Comparison of ENCODE assay signal across 17 cellular contexts in the genomic region with DNA sequence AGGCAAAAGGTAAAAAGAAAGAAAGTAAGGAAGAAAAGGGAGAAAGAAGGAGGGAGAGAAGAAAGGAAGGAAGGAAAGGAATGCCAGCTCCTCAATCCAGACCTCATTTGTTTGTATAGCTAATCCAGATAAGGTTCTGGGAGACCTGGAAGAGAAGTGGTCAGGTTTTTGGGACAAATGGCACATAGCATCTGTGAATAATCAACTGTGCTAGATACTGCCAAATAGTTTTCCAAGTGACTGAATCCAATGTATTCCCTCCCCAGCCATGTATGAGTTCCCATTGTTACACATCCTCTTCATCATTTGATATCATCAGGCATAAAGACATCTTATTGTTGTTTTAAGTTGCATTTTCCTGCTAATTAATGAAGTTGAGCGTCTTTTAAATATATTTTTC. TPM values are rescaled to one million over a fixed set of nuclear protein-coding genes. Genes with fewer than 3 reads are reported as not detected.
DNase-seq lines count a peak whose midpoint lies in the region; ATAC-seq and TF ChIP-seq lines count a peak whose summit lies in the region.
"Had no signal": no experiment of that assay in that cellular context is flagged by ENCODE, and none has a peak within 500 bp of the region (broad histone marks: within the 10 kb centered on the region; RNA-seq: fewer than 3 reads in every experiment).

No MANE protein-coding gene starts in this region.

- no peaks in the 10 kb centered on the region for H3K9me3 Mint-ChIP-seq in activated CD4-positive, alpha-beta T cell treated with anti-CD3 and anti-CD28 coated beads, Interleukin-2, amount 10 ng/mL, durations not matched to agents 24 days and 14 days
- H3K9me3 Mint-ChIP-seq: activated naive CD4-positive, alpha-beta T cell treated with anti-CD3 and anti-CD28 coated beads, Interleukin-2, amount 50 U/mL, for 24 hours; central memory CD8-positive, alpha-beta T cell had no signal

- H3K9me3 ChIP-seq in right atrium auricular region (no peaks in the 10 kb centered on the region), vagina (no peaks in the 10 kb centered on the region)
- H3K9me3 ChIP-seq: suprapubic skin had no signal

- no peak overlapping the region for H3K27ac Mint-ChIP-seq in activated CD4-positive, alpha-beta T cell treated with anti-CD3 and anti-CD28 coated beads, Interleukin-2, amount 10 ng/mL, durations not matched to agents 24 days and 14 days
- H3K27ac Mint-ChIP-seq: activated naive CD4-positive, alpha-beta T cell treated with anti-CD3 and anti-CD28 coated beads, Interleukin-2, amount 50 U/mL, for 24 hours had no signal

- DNase-seq in right atrium auricular region (ENCODE audit: low spot score) (no peak), left ventricle myocardium superior (no peak), astrocyte of the spinal cord (ENCODE audit: low read depth, low spot score) (peak; percentile 77), kidney glomerular epithelial cell (lab: John Stamatoyannopoulos, UW) (peak; percentile 93), vagina (ENCODE audit: extremely low spot score in 2 of 2) (no peak), SW480 (ENCODE audit: low spot score) (no peak), HuH-7.5 (ENCODE audit: low spot score) (no peak)
- no peak for DNase-seq in activated CD4-positive, alpha-beta T cell treated with anti-CD3 and anti-CD28 coated beads, Interleukin-2, amount 10 ng/mL, durations not matched to agents 24 days and 14 days
- DNase-seq: activated CD4-positive, alpha-beta T cell treated with anti-CD3 and anti-CD28 coated beads for 1 hour; activated CD8-positive, alpha-beta memory T cell treated with anti-CD3 and anti-CD28 coated beads, Interleukin-2, amount 50 U/mL, for 48 hours; GDM1; MV-4-11; NCI-H69; T-helper 2 cell had no signal

- H3K36me3 ChIP-seq in right atrium auricular region (no peaks in the 10 kb centered on the region), vagina (no peaks in the 10 kb centered on the region)
- H3K36me3 ChIP-seq: suprapubic skin had no signal

- TF ChIP-seq POLR2A in vagina (IDR thresholded peaks at IDR 0.05) = no peak

- H3K4me3 ChIP-seq in right atrium auricular region = no peak overlapping the region
- H3K4me3 ChIP-seq in astrocyte of the spinal cord (ENCODE audit: low read depth, low read length) = no peak overlapping the region
- no peak overlapping the region for H3K4me3 ChIP-seq in vagina
- H3K4me3 ChIP-seq: suprapubic skin had no signal

- peak overlapping the region; percentile 36 to 85 for H3K27ac ChIP-seq in right atrium auricular region
- peak overlapping the region; percentile 8 for H3K27ac ChIP-seq in vagina
- H3K27ac ChIP-seq: suprapubic skin had no signal

- H3K36me3 Mint-ChIP-seq in activated CD4-positive, alpha-beta T cell treated with anti-CD3 and anti-CD28 coated beads, Interleukin-2, amount 10 ng/mL, durations not matched to agents 24 days and 14 days (ENCODE audit: low read depth) = no peaks in the 10 kb centered on the region
- H3K36me3 Mint-ChIP-seq: activated naive CD4-positive, alpha-beta T cell treated with anti-CD3 and anti-CD28 coated beads, Interleukin-2, amount 50 U/mL, for 24 hours had no signal

- in situ Hi-C loops in astrocyte of the spinal cord (cut with HindIII; ENCODE audit: low sequenced_read_pairs) = no loop called here

- no peak for TF ChIP-seq CTCF in right atrium auricular region (IDR thresholded peaks at IDR 0.05)
- no peak for TF ChIP-seq CTCF in astrocyte of the spinal cord (IDR thresholded peaks at IDR 0.05; ENCODE audit: low read depth, low read length)
- no peak for TF ChIP-seq CTCF in vagina (IDR thresholded peaks at IDR 0.05)

- no peak for ATAC-seq in left ventricle myocardium superior

- intact Hi-C loops in left ventricle myocardium superior (cut with micrococcal nuclease) = no loop called here
- intact Hi-C loops in vagina (cut with DNase I) = no loop called here
- intact Hi-C loops in activated CD4-positive, alpha-beta T cell treated with anti-CD3 and anti-CD28 coated beads, Interleukin-2, amount 10 ng/mL, durations not matched to agents 24 days and 14 days (cut with micrococcal nuclease) = no loop called here

- no peak overlapping the region for H3K4me3 Mint-ChIP-seq in activated CD4-positive, alpha-beta T cell treated with anti-CD3 and anti-CD28 coated beads, Interleukin-2, amount 10 ng/mL, durations not matched to agents 24 days and 14 days
- H3K4me3 Mint-ChIP-seq: activated naive CD4-positive, alpha-beta T cell treated with anti-CD3 and anti-CD28 coated beads, Interleukin-2, amount 50 U/mL, for 24 hours; central memory CD8-positive, alpha-beta T cell had no signal

- H3K4me1 ChIP-seq in right atrium auricular region (peaks cover 0 to 16% of the 10 kb centered on the region in 2 donors), vagina (no peaks in the 10 kb centered on the region)

- H3K27me3 Mint-ChIP-seq in activated CD4-positive, alpha-beta T cell treated with anti-CD3 and anti-CD28 coated beads, Interleukin-2, amount 10 ng/mL, durations not matched to agents 24 days and 14 days = no peaks in the 10 kb centered on the region
- H3K27me3 Mint-ChIP-seq: activated naive CD4-positive, alpha-beta T cell treated with anti-CD3 and anti-CD28 coated beads, Interleukin-2, amount 50 U/mL, for 24 hours; central memory CD8-positive, alpha-beta T cell had no signal

- H3K4me1 Mint-ChIP-seq in activated CD4-positive, alpha-beta T cell treated with anti-CD3 and anti-CD28 coated beads, Interleukin-2, amount 10 ng/mL, durations not matched to agents 24 days and 14 days = peaks cover 19% of the 10 kb centered on the region

- H3K27me3 ChIP-seq in right atrium auricular region (no peaks in the 10 kb centered on the region), vagina (no peaks in the 10 kb centered on the region)
- H3K27me3 ChIP-seq: suprapubic skin had no signal

RNA-seq across cellular contexts. Expression of a gene that starts 18.6 kb away (rescaled TPM):
- total RNA-seq in right atrium auricular region (10 to 100 TPM; 15.9 to 25.0 TPM), left ventricle myocardium superior (38.4 TPM), vagina (5.6 TPM)
- 1.5 and 2.1 TPM in 2 replicates for total RNA-seq in activated CD4-positive, alpha-beta T cell treated with anti-CD3 and anti-CD28 coated beads, Interleukin-2, amount 10 ng/mL, durations not matched to agents 24 days and 14 days

RNA-seq across cellular contexts. Expression of a gene that starts 53.6 kb away (rescaled TPM):
- total RNA-seq in right atrium auricular region = 10 to 100 TPM; 16.2 to 23.4 TPM
- total RNA-seq in left ventricle myocardium superior = 18.5 TPM
- 36.6 TPM for total RNA-seq in vagina
- total RNA-seq in activated CD4-positive, alpha-beta T cell treated with anti-CD3 and anti-CD28 coated beads, Interleukin-2, amount 10 ng/mL, durations not matched to agents 24 days and 14 days = 62.7 and 70.2 TPM in 2 replicates

Comparison
In these comparisons a context has a peak if more than half of its experiments do, and no peak if none do; other contexts are left out.
1. DNase-seq: peak in astrocyte of the spinal cord (single experiment) and kidney glomerular epithelial cell (single experiment); none in right atrium auricular region (single experiment), left ventricle myocardium superior (single experiment), vagina (0 of 2), SW480 (single experiment), activated CD4-positive, alpha-beta T cell treated with anti-CD3 and anti-CD28 coated beads, Interleukin-2, amount 10 ng/mL, durations not matched to agents 24 days and 14 days (single experiment) and HuH-7.5 (single experiment).